Comparison of ENCODE assay signal across 1 cellular context in the genomic region with DNA sequence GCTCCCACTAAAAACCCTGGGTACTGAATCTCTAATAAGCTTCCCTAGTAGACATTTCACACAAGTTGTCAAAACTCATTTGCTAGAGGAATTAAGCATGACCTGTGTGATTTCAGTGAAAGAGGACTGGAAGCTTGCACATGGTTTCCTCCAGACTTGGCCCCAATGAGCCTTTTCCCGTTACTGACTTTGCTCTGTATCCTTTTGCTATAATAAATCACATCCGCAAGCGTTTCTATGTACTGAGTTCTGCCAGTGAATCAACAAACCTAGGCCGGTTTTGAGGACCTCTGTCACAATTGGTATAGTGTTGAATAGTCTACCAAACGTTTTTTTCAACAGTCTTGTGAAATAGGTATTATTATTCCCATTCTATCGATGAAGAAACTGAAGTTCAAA.
TF ChIP-seq lines count a peak whose summit lies in the region.

No MANE protein-coding gene starts in this region.

TF ChIP-seq in WTC11, 78 proteins besides CTCF, POLR2A, EP300 and RAD21 (continued from another document):
- TF ChIP-seq, protein P1, sequence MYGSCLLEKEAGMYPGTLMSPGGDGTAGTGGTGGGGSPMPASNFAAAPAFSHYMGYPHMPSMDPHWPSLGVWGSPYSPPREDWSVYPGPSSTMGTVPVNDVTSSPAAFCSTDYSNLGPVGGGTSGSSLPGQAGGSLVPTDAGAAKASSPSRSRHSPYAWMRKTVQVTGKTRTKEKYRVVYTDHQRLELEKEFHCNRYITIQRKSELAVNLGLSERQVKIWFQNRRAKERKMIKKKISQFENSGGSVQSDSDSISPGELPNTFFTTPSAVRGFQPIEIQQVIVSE (CRISPR knock-in tag; IDR thresholded peaks at IDR 0.05; ENCODE audit: borderline replicate concordance) = no peak
- TF ChIP-seq NFE2L1 (CRISPR knock-in tag; IDR thresholded peaks at IDR 0.05) (no peak), E2F4 (CRISPR knock-in tag; IDR thresholded peaks at IDR 0.05; ENCODE audit: borderline replicate concordance, low read depth) (no peak), SMAD3 (CRISPR knock-in tag; IDR thresholded peaks at IDR 0.05; ENCODE audit: borderline replicate concordance) (no peak), GRHL2 (CRISPR knock-in tag; IDR thresholded peaks at IDR 0.05; ENCODE audit: insufficient replicate concordance, severe bottlenecking) (no peak), TEAD4 (CRISPR knock-in tag; IDR thresholded peaks at IDR 0.05) (no peak), ZNF671 (CRISPR knock-in tag; IDR thresholded peaks at IDR 0.05) (no peak), SMAD4 (CRISPR knock-in tag; IDR thresholded peaks at IDR 0.05) (no peak)
- TF ChIP-seq, protein P2, sequence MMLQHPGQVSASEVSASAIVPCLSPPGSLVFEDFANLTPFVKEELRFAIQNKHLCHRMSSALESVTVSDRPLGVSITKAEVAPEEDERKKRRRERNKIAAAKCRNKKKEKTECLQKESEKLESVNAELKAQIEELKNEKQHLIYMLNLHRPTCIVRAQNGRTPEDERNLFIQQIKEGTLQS (CRISPR knock-in tag; conservative IDR thresholded peaks at IDR 0.05) = no peak
